Comparison of ENCODE assay signal across 13 cellular contexts in genomic region chr9:120571443-120572257, GRCh38. TPM values are rescaled to one million over a fixed set of nuclear protein-coding genes. Genes with fewer than 3 reads are reported as not detected.
DNase-seq lines count a peak whose midpoint lies in the region; ATAC-seq and TF ChIP-seq lines count a peak whose summit lies in the region.
"Had no signal": no experiment of that assay in that cellular context is flagged by ENCODE, and none has a peak within 500 bp of the region (broad histone marks: within the 10 kb centered on the region; RNA-seq: fewer than 3 reads in every experiment).

No MANE protein-coding gene starts in this region.

- TF ChIP-seq EP300 in gastroesophageal sphincter (IDR thresholded peaks at IDR 0.05) = no peak

- H3K9me3 Mint-ChIP-seq in WTC11 = no peaks in the 10 kb centered on the region
- no peaks in the 10 kb centered on the region for H3K9me3 Mint-ChIP-seq in activated CD4-positive, alpha-beta T cell treated with anti-CD3 and anti-CD28 coated beads for 36 hours (ENCODE audit: low read depth)

- intact Hi-C loops in activated CD4-positive, alpha-beta T cell treated with anti-CD3 and anti-CD28 coated beads for 36 hours (cut with DNase I, micrococcal nuclease) = no loop called here

- CTCF ChIA-PET in WTC11 (lab: Charles Lee) = no interaction called here
- CTCF ChIA-PET in activated CD4-positive, alpha-beta T cell treated with anti-CD3 and anti-CD28 coated beads for 36 hours (lab: Charles Lee) = interaction anchor here (1.1 kb wide), 1 partner anchor 13 kb away, joined by 3 read pairs; no protein-coding TSS in a partner anchor

- ATAC-seq in WTC11 (no peak), gastroesophageal sphincter (peak; percentile 76), HG02885 (IDR thresholded peaks at IDR 0.05; ENCODE audit: poor library complexity, unreplicated experiment) (no peak)
- ATAC-seq in activated CD4-positive, alpha-beta T cell treated with anti-CD3 and anti-CD28 coated beads for 36 hours = no peak

- H3K4me3 ChIP-seq in gastroesophageal sphincter = no peak overlapping the region
- H3K4me3 ChIP-seq: BLaER1, colonic mucosa had no signal

- DNase-seq in AG08395 (ENCODE audit: low spot score) (peak; percentile 97), WTC11 (ENCODE audit: low spot score) (no peak), occipital lobe (lab: John Stamatoyannopoulos, UW) (peak; percentile 69), dermis blood vessel endothelial cell (no peak)
- no peak for DNase-seq in activated CD4-positive, alpha-beta T cell treated with anti-CD3 and anti-CD28 coated beads for 36 hours
- no peak for DNase-seq in activated CD4-positive, alpha-beta T cell treated with anti-CD3 and anti-CD28 coated beads for 1 hour
- DNase-seq: colonic mucosa; GOT3; NCI-H1436 treated with DMSO at 0.1 percent for 48 hours; stimulated activated CD4-positive, alpha-beta T cell treated with anti-CD3 and anti-CD28 coated beads, Interleukin-1b, Interleukin-23, amount 100 ng/mL, for 48 hours had no signal

- H3K36me3 ChIP-seq in gastroesophageal sphincter = peaks cover 3 to 56% of the 10 kb centered on the region in 2 donors
- H3K36me3 ChIP-seq: colonic mucosa had no signal

- no peak overlapping the region for H3K27ac Mint-ChIP-seq in WTC11
- H3K27ac Mint-ChIP-seq in activated CD4-positive, alpha-beta T cell treated with anti-CD3 and anti-CD28 coated beads for 36 hours = no peak overlapping the region

- H3K4me1 ChIP-seq in gastroesophageal sphincter = peaks cover 0 to 34% (median 0%) of the 10 kb centered on the region in 3 donors
- H3K4me1 ChIP-seq: BLaER1, colonic mucosa had no signal

- no peaks in the 10 kb centered on the region for H3K9me3 ChIP-seq in gastroesophageal sphincter
- H3K9me3 ChIP-seq: BLaER1, colonic mucosa had no signal

- no peaks in the 10 kb centered on the region for H3K27me3 ChIP-seq in gastroesophageal sphincter
- H3K27me3 ChIP-seq: BLaER1, colonic mucosa had no signal

- peak overlapping the region; percentile 20 to 61 (median 37) for H3K27ac ChIP-seq in gastroesophageal sphincter
- H3K27ac ChIP-seq: BLaER1, colonic mucosa had no signal

- POLR2A ChIA-PET in WTC11 (lab: Charles Lee) = no interaction called here
- POLR2A ChIA-PET in activated CD4-positive, alpha-beta T cell treated with anti-CD3 and anti-CD28 coated beads for 36 hours (lab: Charles Lee) = no interaction called here

- peaks cover 38% of the 10 kb centered on the region for H3K36me3 Mint-ChIP-seq in WTC11
- H3K36me3 Mint-ChIP-seq in activated CD4-positive, alpha-beta T cell treated with anti-CD3 and anti-CD28 coated beads for 36 hours (ENCODE audit: low read depth) = peaks cover 33% of the 10 kb centered on the region

- no peaks in the 10 kb centered on the region for H3K4me1 Mint-ChIP-seq in WTC11
- peaks cover 8% of the 10 kb centered on the region for H3K4me1 Mint-ChIP-seq in activated CD4-positive, alpha-beta T cell treated with anti-CD3 and anti-CD28 coated beads for 36 hours

- H3K27me3 Mint-ChIP-seq in WTC11 (ENCODE audit: low read depth) = no peaks in the 10 kb centered on the region
- H3K27me3 Mint-ChIP-seq in activated CD4-positive, alpha-beta T cell treated with anti-CD3 and anti-CD28 coated beads for 36 hours = no peaks in the 10 kb centered on the region

- TF ChIP-seq CTCF in WTC11 (IDR thresholded peaks at IDR 0.05) (no peak), gastroesophageal sphincter (IDR thresholded peaks at IDR 0.05) (no peak)

- H3K4me3 Mint-ChIP-seq in WTC11 = no peak overlapping the region
- H3K4me3 Mint-ChIP-seq in activated CD4-positive, alpha-beta T cell treated with anti-CD3 and anti-CD28 coated beads for 36 hours = no peak overlapping the region

- TF ChIP-seq POLR2A in gastroesophageal sphincter (IDR thresholded peaks at IDR 0.05) = no peak

- WGBS in gastroesophageal sphincter (ENCODE audit: low coverage in 1 of 2), 2 donors = 62 to 68% methylated on average over 4 to 7 of the region's 11 CpGs

TF ChIP-seq in WTC11, 78 proteins besides CTCF, POLR2A, EP300 and RAD21:
- TF ChIP-seq E2F5 (CRISPR knock-in tag; IDR thresholded peaks at IDR 0.05) = no peak
- TF ChIP-seq GABPB1 (CRISPR knock-in tag; IDR thresholded peaks at IDR 0.05) = peak; percentile 86

RNA-seq across cellular contexts. Expression of gene CDK5RAP2, which starts 8.3 kb away (rescaled TPM):
- total RNA-seq in WTC11 (2021) (43.1 to 49.1 TPM (median 48.3 TPM) in 3 replicates), gastroesophageal sphincter (10 to 100 TPM; 41.6 to 77.2 (median 43.2) TPM), occipital lobe (26.8 TPM), dermis blood vessel endothelial cell (18.7 and 50.4 TPM in 2 replicates)
- 10 to 100 TPM; 68.8 to 85.8 TPM for total RNA-seq in activated CD4-positive, alpha-beta T cell treated with anti-CD3 and anti-CD28 coated beads for 36 hours

Comparison
In these comparisons a context has a peak if more than half of its experiments do, and no peak if none do; other contexts are left out.
1. DNase-seq: peak in AG08395 (single experiment) and occipital lobe (single experiment); none in WTC11 (single experiment), activated CD4-positive, alpha-beta T cell treated with anti-CD3 and anti-CD28 coated beads for 36 hours (single experiment), activated CD4-positive, alpha-beta T cell treated with anti-CD3 and anti-CD28 coated beads for 1 hour (single experiment) and dermis blood vessel endothelial cell (single experiment).